In genomic region chr12:89212339-89212771, GRCh38 we compare ENCODE assay signal across 15 cellular contexts.
A peak's percentile ranks its signal among the peaks of the same experiment; 100 is the strongest.
DNase-seq lines count a peak whose midpoint lies in the region; ATAC-seq, FAIRE-seq and TF ChIP-seq lines count a peak whose summit lies in the region.
"Had no signal": no experiment of that assay in that cellular context is flagged by ENCODE, and none has a peak within 500 bp of the region (broad histone marks: within the 10 kb centered on the region; RNA-seq: fewer than 3 reads in every experiment).

No MANE protein-coding gene starts in this region.

- peaks cover 29% of the 10 kb centered on the region for H3K4me1 ChIP-seq in DND-41 (ENCODE audit: insufficient read depth, low read length)
- H3K4me1 ChIP-seq in PC-9 (replicated peaks; ENCODE audit: insufficient read depth), result peaks cover 39% of the 10 kb centered on the region
- peaks cover 0 to 14% (median 0%) of the 10 kb centered on the region in 3 donors for H3K4me1 ChIP-seq in pancreas
- H3K4me1 ChIP-seq: colonic mucosa had no signal

- ATAC-seq in DND-41 (ENCODE audit: insufficient read depth, low read depth) (no peak), pancreas (peak in 3 of 4 donors; percentile 18 to 29 (median 18)), HG03432 (IDR thresholded peaks at IDR 0.05; ENCODE audit: unreplicated experiment) (no peak), HG02981 (IDR thresholded peaks at IDR 0.05; ENCODE audit: unreplicated experiment) (no peak), HG03565 (IDR thresholded peaks at IDR 0.05; ENCODE audit: unreplicated experiment) (no peak)

- H3K79me2 ChIP-seq in DND-41 (ENCODE audit: insufficient read depth, low read length), result no peaks in the 10 kb centered on the region
- no peaks in the 10 kb centered on the region for H3K79me2 ChIP-seq in PC-9 (ENCODE audit: low read depth)

- TF ChIP-seq CTCF in DND-41 (IDR thresholded peaks at IDR 0.05; ENCODE audit: borderline replicate concordance, extremely low read depth, low read length, poor library complexity, severe bottlenecking) (no peak), PC-9 (conservative IDR thresholded peaks at IDR 0.05) (no peak), fibroblast of the aortic adventitia (IDR thresholded peaks at IDR 0.05; ENCODE audit: insufficient read depth, low read length) (no peak), pancreas (IDR thresholded peaks at IDR 0.05) (no peak)

- H3K9me2 ChIP-seq in PC-9 (ENCODE audit: insufficient read depth), result peaks cover 4% of the 10 kb centered on the region; the same call in 1 of the 2 replicates

- intact Hi-C loops in PC-9 (cut with micrococcal nuclease; ENCODE audit: unreplicated experiment) (no loop called here), pancreas (cut with DNase I) (no loop called here)

- no peak overlapping the region for H3K4me2 ChIP-seq in DND-41 (ENCODE audit: insufficient read depth, low read length)
- H3K4me2 ChIP-seq in PC-9, result peak overlapping the region; percentile 45

- peaks cover 36% of the 10 kb centered on the region; the same call in 1 of the 2 replicates for H3F3A ChIP-seq in PC-9 (ENCODE audit: insufficient read depth, low read depth)

- H4K20me1 ChIP-seq in DND-41 (ENCODE audit: insufficient read depth, low read length) (no peaks in the 10 kb centered on the region), PC-9 (ENCODE audit: insufficient read depth) (no peaks in the 10 kb centered on the region)

- no peaks in the 10 kb centered on the region for H3K9me3 ChIP-seq in DND-41 (ENCODE audit: insufficient read depth, low read length, severe bottlenecking)
- peaks cover 10% of the 10 kb centered on the region for H3K9me3 ChIP-seq in PC-9 (ENCODE audit: insufficient read depth, low read depth)
- no peaks in the 10 kb centered on the region for H3K9me3 ChIP-seq in pancreas
- H3K9me3 ChIP-seq: colonic mucosa, vagina had no signal

- BruUV-seq in PC-9 (replicated peaks; lab: Mats Ljungman, UMichigan), result no TSS peak

- 0 out of 2 replicates have a peak overlapping the region, but pooled peaks have one; percentile 10 for H3K27ac ChIP-seq in DND-41 (ENCODE audit: low read length)
- peak overlapping the region; percentile 75 for H3K27ac ChIP-seq in PC-9
- no peak overlapping the region for H3K27ac ChIP-seq in pancreas
- H3K27ac ChIP-seq: colonic mucosa, vagina had no signal

- 63 to 69% methylated on average over 3 of the region's 3 CpGs for WGBS in pancreas, 2 donors

- H3K4me3 ChIP-seq in DND-41 (ENCODE audit: low read depth in 1 of 2, low read length in 2 of 2) (no peak overlapping the region), PC-9 (no peak overlapping the region), fibroblast of the aortic adventitia (ENCODE audit: low read depth, low read length) (no peak overlapping the region), pancreas (no peak overlapping the region)
- H3K4me3 ChIP-seq: colonic mucosa, vagina had no signal

- H3K27me3 ChIP-seq in DND-41 (ENCODE audit: insufficient read depth, low read length, poor library complexity), result no peaks in the 10 kb centered on the region
- no peaks in the 10 kb centered on the region for H3K27me3 ChIP-seq in PC-9 (ENCODE audit: insufficient read depth, low read depth)
- H3K27me3 ChIP-seq in pancreas, result no peaks in the 10 kb centered on the region
- H3K27me3 ChIP-seq: colonic mucosa, vagina had no signal

- FAIRE-seq in pancreas (lab: Jason Lieb, UNC), result no peak

- no peak for DNase-seq in DND-41
- peak in 1 of 2 experiments; percentile 54 for DNase-seq in PC-9
- peak; percentile 39 for DNase-seq in fibroblast of the aortic adventitia (ENCODE audit: low read depth)
- no peak for DNase-seq in pancreas
- no peak for DNase-seq in SIG-M5 treated with dmso at 0.1 percent for 504 hours (lab: John Stamatoyannopoulos, UW; ENCODE audit: unreplicated experiment)
- DNase-seq: activated CD4-positive, alpha-beta T cell treated with anti-CD3 and anti-CD28 coated beads for 48 hours; activated effector memory CD4-positive, alpha-beta T cell treated with Interleukin-2 at 50 U/mL for 16 hours; C1 segment of cervical spinal cord; colonic mucosa; midbrain; NCI-H510A treated with DMSO at 0.1 percent for 48 hours had no signal

- no peaks in the 10 kb centered on the region for H3K36me3 ChIP-seq in DND-41 (ENCODE audit: insufficient read depth, low read length)
- H3K36me3 ChIP-seq in PC-9 (ENCODE audit: low read depth), result no peaks in the 10 kb centered on the region
- no peaks in the 10 kb centered on the region for H3K36me3 ChIP-seq in pancreas
- H3K36me3 ChIP-seq: colonic mucosa, vagina had no signal

- CTCF ChIA-PET in PC-9 (lab: Charles Lee), result no interaction called here

- no peak overlapping the region for H3K9ac ChIP-seq in DND-41 (ENCODE audit: low read depth, low read length)

- POLR2A ChIA-PET in PC-9 (lab: Charles Lee; ENCODE audit: unreplicated experiment), result no interaction called here

- H2AFZ ChIP-seq in DND-41 (ENCODE audit: low read depth, low read length), result no peak overlapping the region
- H2AFZ ChIP-seq in PC-9, result 0 out of 2 replicates have a peak overlapping the region, but pooled peaks have one; percentile 42

Comparison
In these comparisons a context has a peak if more than half of its experiments do, and no peak if none do; other contexts are left out.
1. ATAC-seq: peak in pancreas (3 of 4); none in DND-41 (single experiment), HG03432 (single experiment), HG02981 (single experiment) and HG03565 (single experiment).
2. H3K27ac ChIP-seq: peak in DND-41 (single experiment) and PC-9 (single experiment); none in pancreas (0 of 4).